In the genomic region with DNA sequence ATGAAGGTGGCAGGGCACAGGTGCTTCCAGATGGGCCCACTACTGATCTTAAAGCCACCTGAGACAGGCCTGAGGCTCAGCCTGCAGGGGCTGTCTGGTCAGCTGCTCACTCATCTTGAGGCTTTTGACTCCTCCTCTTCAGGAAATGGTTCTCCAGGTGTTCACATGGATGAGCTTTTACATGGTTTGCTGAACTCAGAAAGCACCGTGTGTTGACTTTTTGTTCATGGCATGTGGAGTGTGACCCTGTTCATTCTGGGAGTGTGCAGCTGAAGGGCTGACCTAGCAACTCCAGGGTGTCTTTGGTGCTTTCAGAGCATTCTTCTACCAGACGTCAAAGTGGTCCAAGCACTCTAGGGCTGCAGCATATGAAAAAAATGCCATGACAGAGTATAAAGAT, we compare ENCODE assay signal across 20 cellular contexts.
DNase-seq lines count a peak whose midpoint lies in the region; TF ChIP-seq lines count a peak whose summit lies in the region.
"Had no signal": no experiment of that assay in that cellular context is flagged by ENCODE, and none has a peak within 500 bp of the region (broad histone marks: within the 10 kb centered on the region; RNA-seq: fewer than 3 reads in every experiment).

No MANE protein-coding gene starts in this region.

- H3K27ac ChIP-seq in OCI-LY7 (ENCODE audit: low read depth, low read length, poor library complexity, severe bottlenecking) (no peak overlapping the region), mesendoderm (ENCODE audit: low read depth, low read length) (no peak overlapping the region)
- H3K27ac ChIP-seq: HL-60 had no signal

- POLR2A ChIA-PET in OCI-LY7 (lab: Charles Lee) = no interaction called here

- WGBS in mesendoderm (ENCODE audit: extremely low coverage, insufficient coverage, low lambda C conversion rate) = no CpG with 5 or more reads among the region's 2 CpGs

- TF ChIP-seq CTCF in OCI-LY7 (conservative IDR thresholded peaks at IDR 0.05; ENCODE audit: low read length) = no peak

- H3K9me2 ChIP-seq in OCI-LY7 (ENCODE audit: insufficient read depth, low read length) = no peaks in the 10 kb centered on the region
- H3K9me2 ChIP-seq: SK-N-SH had no signal

- no peak overlapping the region for H4K8ac ChIP-seq in mesendoderm (ENCODE audit: low read depth, low read length)

- no peak overlapping the region for H3K4ac ChIP-seq in mesendoderm (ENCODE audit: low read depth, low read length)

- no peaks in the 10 kb centered on the region for H3K79me1 ChIP-seq in mesendoderm (ENCODE audit: low read length)

- no peaks in the 10 kb centered on the region for H3K36me3 ChIP-seq in OCI-LY7 (ENCODE audit: insufficient read depth, low read length)
- H3K36me3 ChIP-seq in mesendoderm (ENCODE audit: control insufficient read depth, insufficient read depth, low read length) = no peaks in the 10 kb centered on the region
- H3K36me3 ChIP-seq: BE2C had no signal

- H4K20me1 ChIP-seq in OCI-LY7 (ENCODE audit: insufficient read depth, low read length) = no peaks in the 10 kb centered on the region

- no peak overlapping the region for H2BK120ac ChIP-seq in mesendoderm (ENCODE audit: low read depth, low read length)

- H3K79me2 ChIP-seq in OCI-LY7 (ENCODE audit: insufficient read depth, low read depth, low read length) (no peaks in the 10 kb centered on the region), mesendoderm (ENCODE audit: control insufficient read depth, insufficient read depth, low read length) (no peaks in the 10 kb centered on the region)

- BruUV-seq in OCI-LY7 (replicated peaks; lab: Mats Ljungman, UMichigan) = no TSS peak

- H2AFZ ChIP-seq in OCI-LY7 (ENCODE audit: low read length) = no peak overlapping the region

- no peak overlapping the region for H4K5ac ChIP-seq in mesendoderm (ENCODE audit: low read length)

- H3K4me1 ChIP-seq in OCI-LY7 (ENCODE audit: insufficient read depth, low read length, poor library complexity, severe bottlenecking) (no peaks in the 10 kb centered on the region), mesendoderm (ENCODE audit: control insufficient read depth, low read depth, low read length) (no peaks in the 10 kb centered on the region)
- H3K4me1 ChIP-seq: BE2C had no signal

- in situ Hi-C loops in KBM-7 (cut with MboI; ENCODE audit: low pct_unique_long_range_greater_than_20kb, low sequenced_read_pairs) = no loop called here

- no peak overlapping the region for H2AK5ac ChIP-seq in mesendoderm (ENCODE audit: low read length)

- DNase-seq in NCI-H2029 (lab: John Stamatoyannopoulos, UW) (peak; percentile 25), NCI-H2029 treated with DMSO at 0.1 percent for 48 hours (lab: John Stamatoyannopoulos, UW) (no peak), NCI-H187 treated with DMSO at 0.1 percent for 48 hours (lab: John Stamatoyannopoulos, UW) (peak; percentile 81), OCI-LY7 (ENCODE audit: low spot score) (peak; percentile 1), KBM-7 (no peak), cortex of kidney (lab: John Stamatoyannopoulos, UW) (no peak), mesendoderm (no peak)
- DNase-seq: 8988T, ACHN, BE2C, GF-D8, NCI-H1048, NCI-H1436, NCI-H2171, NCI-H446, NCI-H526 treated with DMSO at 0.1 percent for 48 hours, PC-3, SK-N-SH, SW 1271 had no signal

- no peaks in the 10 kb centered on the region for H3K27me3 ChIP-seq in mesendoderm (ENCODE audit: insufficient read depth, low read length, poor library complexity)
- H3K27me3 ChIP-seq: BE2C had no signal

- H3K18ac ChIP-seq in mesendoderm (ENCODE audit: low read length) = no peak overlapping the region

- no peak overlapping the region for H3K23ac ChIP-seq in mesendoderm (ENCODE audit: low read length)

- H3K9me3 ChIP-seq in OCI-LY7 (ENCODE audit: low read length) = no peaks in the 10 kb centered on the region
- H3K9me3 ChIP-seq: BE2C, SK-N-SH had no signal

- no peak overlapping the region for H3K56ac ChIP-seq in mesendoderm (ENCODE audit: low read length)

- no peak overlapping the region for H3K4me3 ChIP-seq in OCI-LY7 (ENCODE audit: low read depth, low read length, poor library complexity, severe bottlenecking)
- no peak overlapping the region for H3K4me3 ChIP-seq in mesendoderm (ENCODE audit: low read length)

- CTCF ChIA-PET in OCI-LY7 (lab: Charles Lee; ENCODE audit: unreplicated experiment) = no interaction called here

- no peak overlapping the region for H2BK5ac ChIP-seq in mesendoderm (ENCODE audit: low read length)

- intact Hi-C loops in OCI-LY7 (cut with micrococcal nuclease; ENCODE audit: unreplicated experiment) = no loop called here

- no peak overlapping the region for H2BK15ac ChIP-seq in mesendoderm (replicated peaks; ENCODE audit: low read depth)

- H3K4me2 ChIP-seq in OCI-LY7 (ENCODE audit: low read length) (no peak overlapping the region), mesendoderm (ENCODE audit: low read length) (no peak overlapping the region)
- H3K4me2 ChIP-seq: SK-N-SH had no signal

- no peak overlapping the region for H3K9ac ChIP-seq in mesendoderm (ENCODE audit: low read length)
- H3K9ac ChIP-seq: SK-N-SH had no signal

Comparison
In these comparisons a context has a peak if more than half of its experiments do, and no peak if none do; other contexts are left out.
1. DNase-seq: peak in NCI-H2029 (single experiment), NCI-H187 treated with DMSO at 0.1 percent for 48 hours (single experiment) and OCI-LY7 (single experiment); none in NCI-H2029 treated with DMSO at 0.1 percent for 48 hours (single experiment), KBM-7 (single experiment), cortex of kidney (single experiment) and mesendoderm (single experiment).